ENCODE assay signal across 11 cellular contexts in the genomic region with DNA sequence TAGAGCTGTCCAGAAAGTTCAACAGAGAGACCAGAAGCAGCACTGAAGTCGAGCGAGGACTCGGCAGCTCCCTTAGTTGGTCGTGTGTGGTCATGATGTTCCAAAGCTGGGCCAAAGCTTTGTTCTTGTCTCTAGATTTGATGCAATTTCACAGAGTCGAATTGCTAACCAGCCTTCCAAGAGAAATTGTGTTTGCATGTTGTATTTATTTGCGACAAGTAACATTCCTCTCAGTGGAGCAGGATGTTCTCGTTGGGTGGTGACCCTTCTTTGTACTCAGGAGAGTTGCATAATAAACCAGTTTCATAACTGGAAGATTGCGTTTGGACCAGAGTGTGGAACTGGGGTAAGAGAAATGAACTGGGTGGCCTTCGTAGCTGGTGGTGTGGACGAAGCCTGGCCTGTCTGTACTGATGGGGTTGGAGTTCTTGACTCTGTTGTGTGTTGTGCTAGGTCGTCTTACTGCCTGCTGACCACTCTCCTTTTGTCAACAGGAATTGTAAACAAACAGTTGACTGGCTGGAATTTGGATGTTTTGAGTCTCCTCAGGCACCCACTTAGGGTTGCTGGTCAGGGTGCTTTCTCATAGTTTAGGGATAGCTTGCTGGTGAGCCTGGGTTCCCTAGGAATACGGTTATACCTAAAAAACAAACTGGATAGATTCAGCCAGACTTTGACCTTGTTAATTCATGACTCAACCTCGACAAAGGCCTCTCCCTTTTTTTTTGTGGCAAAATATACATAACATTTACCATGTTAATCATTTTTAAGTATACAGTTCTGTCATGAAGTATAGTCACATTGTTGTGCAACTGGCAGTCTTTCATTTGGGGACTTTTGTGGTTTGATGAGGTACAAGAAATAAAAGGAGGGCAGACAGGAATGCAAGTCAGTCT. TPM values are rescaled to one million over a fixed set of nuclear protein-coding genes. Genes with fewer than 3 reads are reported as not detected.
DNase-seq lines count a peak whose midpoint lies in the region; ATAC-seq and TF ChIP-seq lines count a peak whose summit lies in the region.
"Had no signal": no experiment of that assay in that cellular context is flagged by ENCODE, and none has a peak within 500 bp of the region (broad histone marks: within the 10 kb centered on the region; RNA-seq: fewer than 3 reads in every experiment).

No MANE protein-coding gene starts in this region.

- TF ChIP-seq POLR2A in NB4 (IDR thresholded peaks at IDR 0.05; ENCODE audit: extremely low read depth, insufficient read length): no peak
- no peak for TF ChIP-seq POLR2A in esophagus squamous epithelium (IDR thresholded peaks at IDR 0.05)

- H3K9me3 Mint-ChIP-seq in neural progenitor cell: peaks cover 25% of the 10 kb centered on the region

- H3K9ac ChIP-seq in BLaER1 treated with 17β-estradiol and CSF1 and Interleukin-3, amounts not matched to agents 10 nM and 100 nM: peak overlapping the region in 9 of 11 experiments; percentile 16 to 71 (median 42); a peak in 11 of 22 replicates
- H3K9ac ChIP-seq in neural progenitor cell: no peak overlapping the region
- H3K9ac ChIP-seq in MM.1S (ENCODE audit: low read length): no peak overlapping the region

- H3K9me3 ChIP-seq in BLaER1 treated with 17β-estradiol and CSF1 and Interleukin-3, amounts not matched to agents 10 nM and 100 nM (replicated peaks in 1 of 11): peaks cover 14 to 23% (median 21%) of the 10 kb centered on the region in 11 experiments; a peak in 21 of 22 replicates
- H3K9me3 ChIP-seq in esophagus squamous epithelium: no peaks in the 10 kb centered on the region
- peaks cover 11% of the 10 kb centered on the region for H3K9me3 ChIP-seq in neural progenitor cell (ENCODE audit: low read depth)
- no peaks in the 10 kb centered on the region for H3K9me3 ChIP-seq in MM.1S (replicated peaks; ENCODE audit: insufficient read depth, low read length)

- H3K4me1 Mint-ChIP-seq in neural progenitor cell: peaks cover 55% of the 10 kb centered on the region

- peaks cover 26 to 32% (median 29%) of the 10 kb centered on the region in 11 experiments for H3K36me3 ChIP-seq in BLaER1 treated with 17β-estradiol and CSF1 and Interleukin-3, amounts not matched to agents 10 nM and 100 nM
- peaks cover 0 to 28% (median 6%) of the 10 kb centered on the region in 3 donors for H3K36me3 ChIP-seq in esophagus squamous epithelium
- peaks cover 20% of the 10 kb centered on the region for H3K36me3 ChIP-seq in neural progenitor cell
- peaks cover 8% of the 10 kb centered on the region; the same call in 1 of the 2 replicates for H3K36me3 ChIP-seq in MM.1S (replicated peaks; ENCODE audit: insufficient read depth, low read length)

- DNase-seq in NB4 (ENCODE audit: low read depth) (peak; percentile 90), esophagus squamous epithelium (lab: John Stamatoyannopoulos, UW) (no peak), neural progenitor cell (ENCODE audit: low spot score) (peak; percentile 50), NCI-H2196 (lab: John Stamatoyannopoulos, UW; ENCODE audit: unreplicated experiment) (no peak), superior temporal gyrus (ENCODE audit: extremely low spot score) (no peak), MM.1S (no peak)
- DNase-seq: T-helper 1 cell had no signal

- peak overlapping the region in 10 of 11 experiments; percentile 3 to 84 (median 54); a peak in 15 of 22 replicates for H3K27ac ChIP-seq in BLaER1 treated with 17β-estradiol and CSF1 and Interleukin-3, amounts not matched to agents 10 nM and 100 nM
- H3K27ac ChIP-seq in esophagus squamous epithelium: peak overlapping the region; percentile 42 to 82 (median 70)
- H3K27ac ChIP-seq in neural progenitor cell: no peak overlapping the region
- H3K27ac ChIP-seq in MM.1S (ENCODE audit: low read length): no peak overlapping the region

- ATAC-seq in GM18867 (IDR thresholded peaks at IDR 0.05; ENCODE audit: unreplicated experiment): no peak

- H3K9me2 ChIP-seq in MM.1S (replicated peaks; ENCODE audit: insufficient read depth, low read length): no peaks in the 10 kb centered on the region

- H3K4me3 Mint-ChIP-seq in neural progenitor cell: no peak overlapping the region
- H3K4me3 Mint-ChIP-seq: neural crest cell had no signal

- TF ChIP-seq CTCF in NB4 (IDR thresholded peaks at IDR 0.05; ENCODE audit: low read depth, low read length) (no peak), esophagus squamous epithelium (IDR thresholded peaks at IDR 0.05) (peak in 1 of 6 experiments; percentile 4), neural progenitor cell (IDR thresholded peaks at IDR 0.05) (no peak), MM.1S (IDR thresholded peaks at IDR 0.05; ENCODE audit: low read length) (no peak)

- H3K36me3 Mint-ChIP-seq in neural progenitor cell: peaks cover 26% of the 10 kb centered on the region

- no peaks in the 10 kb centered on the region for H3K27me3 ChIP-seq in BLaER1 treated with 17β-estradiol and CSF1 and Interleukin-3, amounts not matched to agents 10 nM and 100 nM
- H3K27me3 ChIP-seq in esophagus squamous epithelium (no peaks in the 10 kb centered on the region), neural progenitor cell (peaks cover 6% of the 10 kb centered on the region), MM.1S (replicated peaks; ENCODE audit: insufficient read depth, low read length) (no peaks in the 10 kb centered on the region)

- peaks cover 16% of the 10 kb centered on the region for H3K27me3 Mint-ChIP-seq in neural progenitor cell (ENCODE audit: insufficient read depth, low read depth)

- no peak overlapping the region for H2AFZ ChIP-seq in neural progenitor cell (replicated peaks)
- no peak overlapping the region for H2AFZ ChIP-seq in MM.1S (ENCODE audit: low read length)

- intact Hi-C loops in esophagus squamous epithelium (cut with DNase I): no loop called here

- peak overlapping the region in 2 of 10 experiments; percentile 13 to 17; a peak in 2 of 20 replicates for H3K4me3 ChIP-seq in BLaER1 treated with 17β-estradiol and CSF1 and Interleukin-3, amounts not matched to agents 10 nM and 100 nM
- H3K4me3 ChIP-seq in NB4 (ENCODE audit: low read depth, low read length) (peak overlapping the region; percentile 25), esophagus squamous epithelium (no peak overlapping the region), neural progenitor cell (no peak overlapping the region), MM.1S (ENCODE audit: low read length) (no peak overlapping the region)

- no peaks in the 10 kb centered on the region for H3K79me2 ChIP-seq in neural progenitor cell (ENCODE audit: low read depth)
- H3K79me2 ChIP-seq in MM.1S (ENCODE audit: low read length): no peaks in the 10 kb centered on the region

- peaks cover 0 to 49% (median 11%) of the 10 kb centered on the region in 11 experiments; a peak in 14 of 22 replicates for H4K20me1 ChIP-seq in BLaER1 treated with 17β-estradiol and CSF1 and Interleukin-3, amounts not matched to agents 10 nM and 100 nM
- H4K20me1 ChIP-seq in neural progenitor cell (ENCODE audit: low read depth) (peaks cover 10% of the 10 kb centered on the region), MM.1S (ENCODE audit: insufficient read depth, low read length) (no peaks in the 10 kb centered on the region)

- H3F3A ChIP-seq in neural progenitor cell (ENCODE audit: low read depth) (peaks cover 51% of the 10 kb centered on the region), MM.1S (ENCODE audit: insufficient read depth, low read length) (peaks cover 11% of the 10 kb centered on the region; the same call in 1 of the 2 replicates)

- peak overlapping the region; percentile 1 to 85 (median 56); a peak in 19 of 22 replicates for H3K4me2 ChIP-seq in BLaER1 treated with 17β-estradiol and CSF1 and Interleukin-3, amounts not matched to agents 10 nM and 100 nM
- H3K4me2 ChIP-seq in neural progenitor cell (peak overlapping the region; percentile 61), MM.1S (ENCODE audit: low read depth, low read length) (no peak overlapping the region)

- 55 to 59% methylated on average over 13 of the region's 13 CpGs for WGBS in esophagus squamous epithelium, 2 donors

- H3K27ac Mint-ChIP-seq in neural progenitor cell: peak overlapping the region; percentile 92

- H3K4me1 ChIP-seq in BLaER1 treated with 17β-estradiol and CSF1 and Interleukin-3, amounts not matched to agents 10 nM and 100 nM: peaks cover 14 to 45% (median 31%) of the 10 kb centered on the region in 10 experiments; a peak in 19 of 20 replicates
- peaks cover 0 to 27% (median 19%) of the 10 kb centered on the region in 3 donors for H3K4me1 ChIP-seq in esophagus squamous epithelium
- H3K4me1 ChIP-seq in neural progenitor cell: peaks cover 28% of the 10 kb centered on the region
- H3K4me1 ChIP-seq in MM.1S (ENCODE audit: low read length): no peaks in the 10 kb centered on the region

RNA-seq across cellular contexts. Expression of a gene that starts 28.9 kb away (rescaled TPM):
- total RNA-seq in esophagus squamous epithelium (under 1 TPM in 3 of 4 donors, not detected in 1; 0.03 to 0.76 (median 0.48) TPM), neural progenitor cell (ENCODE audit: low replicate concordance) (0.04 and 0.62 TPM in 2 replicates)
- total RNA-seq: epithelial cell of proximal tubule had no signal

RNA-seq across cellular contexts. Expression of a gene that starts 57.7 kb away (rescaled TPM):
- total RNA-seq in esophagus squamous epithelium: 10 to 100 TPM; 28.2 to 73.2 (median 41.2) TPM
- total RNA-seq in neural progenitor cell (ENCODE audit: low replicate concordance): 55.8 and 139 TPM in 2 replicates

Comparison
In these comparisons a context has a peak if more than half of its experiments do, and no peak if none do; other contexts are left out.
1. H3K27ac ChIP-seq: peak in BLaER1 treated with 17β-estradiol and CSF1 and Interleukin-3, amounts not matched to agents 10 nM and 100 nM (10 of 11) and esophagus squamous epithelium (4 of 4); none in neural progenitor cell (single experiment) and MM.1S (single experiment).
2. H3K9ac ChIP-seq: peak in BLaER1 treated with 17β-estradiol and CSF1 and Interleukin-3, amounts not matched to agents 10 nM and 100 nM (9 of 11); none in neural progenitor cell (single experiment) and MM.1S (single experiment).
3. DNase-seq: peak in NB4 (single experiment) and neural progenitor cell (single experiment); none in esophagus squamous epithelium (single experiment), NCI-H2196 (single experiment), superior temporal gyrus (single experiment) and MM.1S (single experiment).